Comparison of ENCODE assay signal across 35 cellular contexts in the genomic region with DNA sequence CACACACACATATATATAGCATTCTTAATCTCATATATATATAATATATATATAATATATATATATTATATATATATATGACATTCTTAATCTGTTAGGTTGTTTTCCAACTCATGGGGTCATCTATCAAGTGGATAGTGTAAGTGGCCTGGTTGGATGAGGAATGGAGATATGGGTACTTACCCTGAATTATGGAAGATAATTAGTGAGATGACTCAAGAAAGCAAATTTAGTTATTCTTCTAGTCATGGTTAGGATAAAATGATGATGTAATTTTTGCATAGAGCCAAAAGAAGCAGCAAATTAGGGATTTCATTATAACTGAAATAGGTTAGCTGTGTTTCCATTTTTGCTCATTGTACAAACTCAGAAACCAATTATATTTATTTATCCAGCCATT.
"Had no signal": no experiment of that assay in that cellular context is flagged by ENCODE, and none has a peak within 500 bp of the region (broad histone marks: within the 10 kb centered on the region; RNA-seq: fewer than 3 reads in every experiment).

No MANE protein-coding gene starts in this region.

- H3K9me3 ChIP-seq: MG63 had no signal

- DNase-seq: Karpas-422, Kasumi-1, MG63, MM.1S, MV-4-11, NCI-H1048, NCI-H1092, NCI-H1092 treated with DMSO at 0.1 percent for 48 hours, NCI-H1105, NCI-H1105 treated with DMSO at 0.1 percent for 48 hours, NCI-H1417, NCI-H1417 treated with DMSO at 0.1 percent for 48 hours, NCI-H1436, NCI-H1436 treated with DMSO at 0.1 percent for 48 hours, NCI-H146, NCI-H1694, NCI-H1694 treated with DMSO at 0.1 percent for 48 hours, NCI-H187, NCI-H187 treated with DMSO at 0.1 percent for 48 hours, NCI-H1930, NCI-H2029, NCI-H2029 treated with DMSO at 0.1 percent for 48 hours, NCI-H2081, NCI-H2081 treated with DMSO at 0.1 percent for 48 hours, NCI-H2107, NCI-H2171, NCI-H2171 treated with DMSO at 0.1 percent for 48 hours, NCI-H2227 treated with DMSO at 0.1 percent for 48 hours, NCI-H226, NCI-H345, NCI-H446, NCI-H446 treated with DMSO at 0.1 percent for 48 hours, NCI-H510A, NCI-H510A treated with DMSO at 0.1 percent for 48 hours had no signal

- H3K27ac ChIP-seq: KMS-11 had no signal

- H3K4me3 ChIP-seq: MG63 had no signal

- H3K9ac ChIP-seq: KMS-11 had no signal

- H3K27me3 ChIP-seq: MG63 had no signal

- H3K4me2 ChIP-seq: KMS-11 had no signal
